In the genomic region with DNA sequence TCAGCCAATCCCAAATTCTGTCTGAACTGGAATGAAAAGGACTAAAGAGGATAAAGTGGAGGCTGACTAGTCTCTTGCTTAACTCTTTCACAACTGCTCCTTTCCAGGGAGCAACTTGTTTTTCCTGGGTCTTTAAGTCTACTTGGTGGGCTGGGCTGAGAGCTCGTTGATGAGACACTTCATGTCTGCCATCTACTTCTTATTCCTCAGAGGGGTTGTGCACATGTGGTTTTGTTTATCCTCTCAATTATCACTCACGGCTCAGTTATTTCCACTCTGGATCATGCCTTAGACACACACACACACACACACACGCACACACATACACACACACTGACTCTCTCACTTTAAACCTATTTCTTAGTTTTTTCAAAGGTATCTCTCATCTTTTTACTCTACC, we compare ENCODE assay signal across 21 cellular contexts.
DNase-seq lines count a peak whose midpoint lies in the region; ATAC-seq and TF ChIP-seq lines count a peak whose summit lies in the region.
"Had no signal": no experiment of that assay in that cellular context is flagged by ENCODE, and none has a peak within 500 bp of the region (broad histone marks: within the 10 kb centered on the region; RNA-seq: fewer than 3 reads in every experiment).

No MANE protein-coding gene starts in this region.

- DNase-seq in GM23248, result peak; percentile 3
- DNase-seq in SK-N-DZ (ENCODE audit: low spot score), result peak; percentile 5
- DNase-seq in fibroblast of mammary gland (ENCODE audit: low read depth), result peak; percentile 1
- DNase-seq in CD8-positive, alpha-beta T cell, result no peak
- DNase-seq in gastrocnemius medialis, result no peak
- DNase-seq in SIG-M5 (lab: John Stamatoyannopoulos, UW), result no peak
- DNase-seq: BE2C, DMS79, H9, IMR-90, MV-4-11, NCI-H1105 treated with DMSO at 0.1 percent for 48 hours, NCI-H2029 treated with DMSO at 0.1 percent for 48 hours, NCI-H2171 treated with DMSO at 0.1 percent for 48 hours, NCI-H524 treated with DMSO at 0.1 percent for 48 hours, T-cell had no signal

- no peak overlapping the region for H3K27ac Mint-ChIP-seq in CD8-positive, alpha-beta T cell
- H3K27ac Mint-ChIP-seq: H9, T-cell had no signal

- H3K9me3 ChIP-seq in GM23248 (ENCODE audit: low read depth) (no peaks in the 10 kb centered on the region), gastrocnemius medialis (no peaks in the 10 kb centered on the region)
- no peaks in the 10 kb centered on the region for H3K9me3 ChIP-seq in CD8-positive, alpha-beta T cell (ENCODE audit: low read length)

- CTCF ChIA-PET in CD8-positive, alpha-beta T cell (lab: Charles Lee), result no interaction called here

- H3K9me2 ChIP-seq in GM23248 (ENCODE audit: insufficient read depth), result no peaks in the 10 kb centered on the region

- in situ Hi-C loops in GM23248 (cut with MboI), result no loop called here
- in situ Hi-C loops in gastrocnemius medialis (cut with MboI; ENCODE audit: low sequenced_read_pairs in 4 of 4), result no loop called here

- no peaks in the 10 kb centered on the region for H3K36me3 Mint-ChIP-seq in CD8-positive, alpha-beta T cell
- H3K36me3 Mint-ChIP-seq: T-cell had no signal

- H3K4me1 ChIP-seq in GM23248 (ENCODE audit: insufficient read depth) (no peaks in the 10 kb centered on the region), gastrocnemius medialis (no peaks in the 10 kb centered on the region)
- no peaks in the 10 kb centered on the region for H3K4me1 ChIP-seq in CD8-positive, alpha-beta T cell (ENCODE audit: insufficient read depth, low read length)
- H3K4me1 ChIP-seq: BE2C had no signal

- no peaks in the 10 kb centered on the region for H3K27me3 ChIP-seq in GM23248 (replicated peaks; ENCODE audit: insufficient read depth)
- H3K27me3 ChIP-seq in CD8-positive, alpha-beta T cell (ENCODE audit: insufficient read depth, low read length), result no peaks in the 10 kb centered on the region
- no peaks in the 10 kb centered on the region for H3K27me3 ChIP-seq in gastrocnemius medialis
- H3K27me3 ChIP-seq: BE2C had no signal

- no peaks in the 10 kb centered on the region for H3K27me3 Mint-ChIP-seq in CD8-positive, alpha-beta T cell (ENCODE audit: low read depth)
- H3K27me3 Mint-ChIP-seq: T-cell had no signal

- H3K79me2 ChIP-seq in GM23248 (ENCODE audit: insufficient read depth), result no peaks in the 10 kb centered on the region

- POLR2A ChIA-PET in CD8-positive, alpha-beta T cell (lab: Charles Lee), result no interaction called here

- H3F3A ChIP-seq in GM23248 (ENCODE audit: insufficient read depth), result no peaks in the 10 kb centered on the region

- H4K20me1 ChIP-seq in GM23248 (ENCODE audit: insufficient read depth), result no peaks in the 10 kb centered on the region

- no peak for ATAC-seq in CD8-positive, alpha-beta T cell
- ATAC-seq in gastrocnemius medialis, result no peak
- no peak for ATAC-seq in HG02623 (IDR thresholded peaks at IDR 0.05; ENCODE audit: unreplicated experiment)
- ATAC-seq: GM12878, Right ventricle myocardium inferior, T-cell had no signal

- no peak overlapping the region for H3K4me2 ChIP-seq in GM23248 (ENCODE audit: unreplicated experiment)
- H3K4me2 ChIP-seq: KMS-11 had no signal

- 0% methylated on average over 3 of the region's 3 CpGs for WGBS in GM23248 (ENCODE audit: low coverage in 1 of 2, low lambda C conversion rate in 2 of 2, missing lambda C conversion rate in 2 of 2), 2 experiments

- no peak overlapping the region for H3K9ac ChIP-seq in GM23248
- H3K9ac ChIP-seq: KMS-11 had no signal

- TF ChIP-seq POLR2A in gastrocnemius medialis (IDR thresholded peaks at IDR 0.05), result no peak

- H3K27ac ChIP-seq in 22Rv1, result no peak overlapping the region
- H3K27ac ChIP-seq in GM23248, result no peak overlapping the region
- no peak overlapping the region for H3K27ac ChIP-seq in CD8-positive, alpha-beta T cell (ENCODE audit: low read depth, low read length)
- no peak overlapping the region for H3K27ac ChIP-seq in gastrocnemius medialis
- H3K27ac ChIP-seq: KMS-11 had no signal

- H3K4me1 Mint-ChIP-seq in CD8-positive, alpha-beta T cell (ENCODE audit: low read depth), result no peaks in the 10 kb centered on the region
- H3K4me1 Mint-ChIP-seq: H9, T-cell had no signal

- intact Hi-C loops in CD8-positive, alpha-beta T cell (cut with DNase I, micrococcal nuclease), result no loop called here
- intact Hi-C loops in gastrocnemius medialis (cut with DNase I; ENCODE audit: low total_unique reads), result no loop called here

- no peaks in the 10 kb centered on the region for H3K9me3 Mint-ChIP-seq in CD8-positive, alpha-beta T cell
- H3K9me3 Mint-ChIP-seq: H9 had no signal

- H3K4me3 Mint-ChIP-seq in CD8-positive, alpha-beta T cell, result no peak overlapping the region
- H3K4me3 Mint-ChIP-seq: H9, T-cell had no signal

- no peaks in the 10 kb centered on the region for H3K36me3 ChIP-seq in GM23248 (ENCODE audit: low read depth)
- no peaks in the 10 kb centered on the region for H3K36me3 ChIP-seq in CD8-positive, alpha-beta T cell (ENCODE audit: insufficient read depth, low read length)
- H3K36me3 ChIP-seq in gastrocnemius medialis, result no peaks in the 10 kb centered on the region
- H3K36me3 ChIP-seq: BE2C had no signal

- TF ChIP-seq CTCF in 22Rv1 (IDR thresholded peaks at IDR 0.05) (0 out of 2 replicates have a peak, but pooled peaks have one; percentile 5), fibroblast of mammary gland (conservative IDR thresholded peaks at IDR 0.05; ENCODE audit: control insufficient read depth, insufficient read depth, low read depth, low read length) (no peak), gastrocnemius medialis (IDR thresholded peaks at IDR 0.05 in 4 of 5, conservative IDR thresholded peaks at IDR 0.05 in 1 of 5) (no peak)
- TF ChIP-seq CTCF in CD8-positive, alpha-beta T cell (IDR thresholded peaks at IDR 0.05), result no peak

- H3K4me3 ChIP-seq in GM23248, result no peak overlapping the region
- H3K4me3 ChIP-seq in fibroblast of mammary gland (ENCODE audit: control insufficient read depth, low read depth, low read length), result no peak overlapping the region
- H3K4me3 ChIP-seq in CD8-positive, alpha-beta T cell (ENCODE audit: low read depth, low read length), result no peak overlapping the region
- H3K4me3 ChIP-seq in gastrocnemius medialis, result no peak overlapping the region
- H3K4me3 ChIP-seq: GM12878 had no signal

- no peak overlapping the region for H2AFZ ChIP-seq in GM23248

Comparison
In these comparisons a context has a peak if more than half of its experiments do, and no peak if none do; other contexts are left out.
1. DNase-seq: peak in GM23248 (single experiment), SK-N-DZ (single experiment) and fibroblast of mammary gland (single experiment); none in CD8-positive, alpha-beta T cell (0 of 7), gastrocnemius medialis (0 of 2) and SIG-M5 (single experiment).